8 cellular contexts compared by ENCODE assay signal in genomic region chr2:80073134-80073561, GRCh38.
DNase-seq lines count a peak whose midpoint lies in the region; ATAC-seq, FAIRE-seq and TF ChIP-seq lines count a peak whose summit lies in the region.

No MANE protein-coding gene starts in this region.

- H3K27me3 ChIP-seq in CD4-positive, alpha-beta memory T cell (ENCODE audit: insufficient read depth, low read length) = no peaks in the 10 kb centered on the region
- H3K27me3 ChIP-seq in HL-60 (ENCODE audit: insufficient read depth, poor library complexity, severe bottlenecking) (peaks cover 3% of the 10 kb centered on the region), mammary epithelial cell (ENCODE audit: insufficient read depth, low read length) (no peaks in the 10 kb centered on the region), keratinocyte (ENCODE audit: control insufficient read depth, extremely low read depth, insufficient read depth, low read length) (no peaks in the 10 kb centered on the region), aorta (ENCODE audit: control insufficient read depth in 1 of 2, insufficient read depth in 2 of 2, low read length in 1 of 2) (no peaks in the 10 kb centered on the region)

- H3K4me2 ChIP-seq in mammary epithelial cell (ENCODE audit: insufficient read depth, low read depth, low read length) (no peak overlapping the region), keratinocyte (ENCODE audit: control insufficient read depth, extremely low read depth, insufficient read depth, low read depth, low read length) (no peak overlapping the region)

- H3K4me1 ChIP-seq in CD4-positive, alpha-beta memory T cell (ENCODE audit: insufficient read depth, low read length) = no peaks in the 10 kb centered on the region
- no peaks in the 10 kb centered on the region for H3K4me1 ChIP-seq in mammary epithelial cell (ENCODE audit: insufficient read depth, low read length)
- H3K4me1 ChIP-seq in keratinocyte (ENCODE audit: control insufficient read depth, extremely low read depth, insufficient read depth, low read length) = no peaks in the 10 kb centered on the region
- no peaks in the 10 kb centered on the region for H3K4me1 ChIP-seq in aorta (ENCODE audit: control insufficient read depth in 1 of 2, insufficient read depth in 2 of 2, low read length in 2 of 2)

- in situ Hi-C loops in mammary epithelial cell (cut with MboI; ENCODE audit: low sequenced_read_pairs in 2 of 2) = no loop called here

- H3K27me3 Mint-ChIP-seq in CD4-positive, alpha-beta memory T cell = peaks cover 0 to 1% of the 10 kb centered on the region in 2 donors

- H3K36me3 ChIP-seq in CD4-positive, alpha-beta memory T cell (ENCODE audit: insufficient read depth, low read length) = no peaks in the 10 kb centered on the region
- H3K36me3 ChIP-seq in mammary epithelial cell (ENCODE audit: insufficient read depth, low read length) (no peaks in the 10 kb centered on the region), keratinocyte (ENCODE audit: control insufficient read depth in 2 of 2, extremely low read depth in 1 of 2, insufficient read depth in 2 of 2, low read length in 2 of 2) (no peaks in the 10 kb centered on the region), aorta (ENCODE audit: control insufficient read depth in 1 of 2, insufficient read depth in 2 of 2, low read length in 1 of 2) (no peaks in the 10 kb centered on the region)

- H3K9me1 ChIP-seq in keratinocyte (ENCODE audit: control insufficient read depth, extremely low read depth, insufficient read depth, low read length) = no peaks in the 10 kb centered on the region

- CTCF ChIA-PET in CD4-positive, alpha-beta memory T cell (lab: Charles Lee; ENCODE audit: partially characterized antibody) = no interaction called here
- CTCF ChIA-PET in mammary epithelial cell (lab: Charles Lee; ENCODE audit: low non-redundant PET) = no interaction called here

- POLR2A ChIA-PET in CD4-positive, alpha-beta memory T cell (lab: Charles Lee; ENCODE audit: partially characterized antibody) = no interaction called here

- BruUV-seq in mammary epithelial cell (replicated peaks; lab: Mats Ljungman, UMichigan) = no TSS peak

- H3K36me3 Mint-ChIP-seq in CD4-positive, alpha-beta memory T cell = no peaks in the 10 kb centered on the region

- H3K27ac Mint-ChIP-seq in CD4-positive, alpha-beta memory T cell = peak overlapping the region in 1 of 7 donors; percentile 30

- 15% methylated on average over 2 of the region's 2 CpGs for WGBS in mammary epithelial cell (ENCODE audit: low coverage, missing lambda C conversion rate)
- WGBS in aorta, 2 donors = 13 to 16% methylated on average over 2 of the region's 2 CpGs

- peak; percentile 80 for ATAC-seq in GM18511 (IDR thresholded peaks at IDR 0.05; ENCODE audit: unreplicated experiment)
- ATAC-seq in aorta (ENCODE audit: low FRiP score) = peak; percentile 60

- TF ChIP-seq CTCF in HL-60 (IDR thresholded peaks at IDR 0.05; ENCODE audit: insufficient read depth, low read length) (peak; percentile 33), mammary epithelial cell (conservative IDR thresholded peaks at IDR 0.05 in 1 of 2, IDR thresholded peaks at IDR 0.05 in 1 of 2; ENCODE audit: extremely low read depth in 1 of 2, insufficient read depth in 1 of 2, low read depth in 1 of 2, low read length in 2 of 2) (peak; percentile 21 to 59), keratinocyte (optimal IDR thresholded peaks at IDR 0.05 in 1 of 3, IDR thresholded peaks at IDR 0.05 in 1 of 3, conservative IDR thresholded peaks at IDR 0.05 in 1 of 3; ENCODE audit: extremely low read depth in 1 of 3, insufficient read depth in 2 of 3, low read length in 3 of 3) (peak; percentile 47 to 62 (median 60))

- H3K9me3 Mint-ChIP-seq in CD4-positive, alpha-beta memory T cell = peaks cover 0 to 4% (median 0%) of the 10 kb centered on the region in 8 donors

- H4K20me1 ChIP-seq in mammary epithelial cell (ENCODE audit: insufficient read depth, low read length) (no peaks in the 10 kb centered on the region), keratinocyte (ENCODE audit: control insufficient read depth, extremely low read depth, insufficient read depth, low read length) (no peaks in the 10 kb centered on the region)

- no peak overlapping the region for H3K4me3 Mint-ChIP-seq in CD4-positive, alpha-beta memory T cell

- dilution Hi-C loops in mammary epithelial cell (cut with HindIII; ENCODE audit: low sequenced_read_pairs) (no loop called here), keratinocyte (cut with MboI; ENCODE audit: extremely low pct_ligation_motif_present, low sequenced_read_pairs) (no loop called here)

- intact Hi-C loops in CD4-positive, alpha-beta memory T cell (cut with micrococcal nuclease) = no loop called here
- intact Hi-C loops in mammary epithelial cell (cut with micrococcal nuclease) = no loop called here
- intact Hi-C loops in aorta (cut with DNase I) = no loop called here

- no peaks in the 10 kb centered on the region for H3K9me3 ChIP-seq in CD4-positive, alpha-beta memory T cell (ENCODE audit: control insufficient read depth in 1 of 2, low read length in 2 of 2)
- H3K9me3 ChIP-seq in mammary epithelial cell (replicated peaks; ENCODE audit: insufficient read depth, low read length) (peaks cover 8% of the 10 kb centered on the region), keratinocyte (ENCODE audit: control insufficient read depth, low read depth, low read length) (no peaks in the 10 kb centered on the region), aorta (ENCODE audit: control insufficient read depth, low read length) (no peaks in the 10 kb centered on the region)

- DNase-seq in CD4-positive, alpha-beta memory T cell = peak in 4 of 5 donors; percentile 1 to 13 (median 6)
- DNase-seq in HL-60 (ENCODE audit: low read depth in 1 of 2, low spot score in 1 of 2) (peak; percentile 13 to 45), NOMO-1 treated with dmso at 0.1 percent for 144 hours (lab: John Stamatoyannopoulos, UW; ENCODE audit: unreplicated experiment) (peak; percentile 6), mammary epithelial cell (peak; percentile 15), keratinocyte (ENCODE audit: low read depth, low spot score) (peak; percentile 2), aorta (no peak), activated T-cell treated with anti-CD3 and anti-CD28 coated beads for 4 hours (no peak)

- H3K9ac ChIP-seq in mammary epithelial cell (ENCODE audit: insufficient read depth, low read length) (no peak overlapping the region), keratinocyte (ENCODE audit: control insufficient read depth, extremely low read depth, insufficient read depth, low read length) (no peak overlapping the region)

- H2AFZ ChIP-seq in mammary epithelial cell (ENCODE audit: low read depth, low read length) (no peak overlapping the region), keratinocyte (ENCODE audit: control insufficient read depth, low read length) (no peak overlapping the region)

- H3K4me1 Mint-ChIP-seq in CD4-positive, alpha-beta memory T cell = no peaks in the 10 kb centered on the region

- no peak overlapping the region for H3K27ac ChIP-seq in CD4-positive, alpha-beta memory T cell (ENCODE audit: low read depth, low read length)
- H3K27ac ChIP-seq in HL-60 (replicated peaks) (no peak overlapping the region), mammary epithelial cell (ENCODE audit: insufficient read depth, low read depth, low read length) (no peak overlapping the region), keratinocyte (ENCODE audit: control insufficient read depth, insufficient read depth, low read length) (no peak overlapping the region), aorta (ENCODE audit: low read depth in 1 of 2, low read length in 2 of 2) (no peak overlapping the region)

- H3K4me3 ChIP-seq in CD4-positive, alpha-beta memory T cell (ENCODE audit: low read length in 2 of 2) = no peak overlapping the region
- no peak overlapping the region for H3K4me3 ChIP-seq in HL-60 (replicated peaks; ENCODE audit: insufficient read depth, low read length)
- H3K4me3 ChIP-seq in mammary epithelial cell (replicated peaks in 1 of 3; ENCODE audit: insufficient read depth in 1 of 3, low read depth in 2 of 3, low read length in 3 of 3) = no peak overlapping the region
- H3K4me3 ChIP-seq in keratinocyte (ENCODE audit: control insufficient read depth in 2 of 3, extremely low read depth in 1 of 3, insufficient read depth in 2 of 3, low read depth in 1 of 3, low read length in 3 of 3) = no peak overlapping the region
- no peak overlapping the region for H3K4me3 ChIP-seq in aorta (ENCODE audit: low read length in 2 of 2)

- no peaks in the 10 kb centered on the region for H3K79me2 ChIP-seq in mammary epithelial cell (ENCODE audit: insufficient read depth, low read length)
- no peaks in the 10 kb centered on the region for H3K79me2 ChIP-seq in keratinocyte (ENCODE audit: control insufficient read depth, insufficient read depth, low read length)

- no peak for FAIRE-seq in keratinocyte (lab: Jason Lieb, UNC)

Comparison
In these comparisons a context has a peak if more than half of its experiments do, and no peak if none do; other contexts are left out.
1. DNase-seq: peak in CD4-positive, alpha-beta memory T cell (4 of 5), HL-60 (2 of 2), NOMO-1 treated with dmso at 0.1 percent for 144 hours (single experiment), mammary epithelial cell (single experiment) and keratinocyte (single experiment); none in aorta (0 of 2) and activated T-cell treated with anti-CD3 and anti-CD28 coated beads for 4 hours (single experiment).
2. Peak in every context shown above with its lines, with median percentiles within 50 percentile points of each other: CTCF ChIP-seq.